9 cellular contexts compared by ENCODE assay signal in the genomic region with DNA sequence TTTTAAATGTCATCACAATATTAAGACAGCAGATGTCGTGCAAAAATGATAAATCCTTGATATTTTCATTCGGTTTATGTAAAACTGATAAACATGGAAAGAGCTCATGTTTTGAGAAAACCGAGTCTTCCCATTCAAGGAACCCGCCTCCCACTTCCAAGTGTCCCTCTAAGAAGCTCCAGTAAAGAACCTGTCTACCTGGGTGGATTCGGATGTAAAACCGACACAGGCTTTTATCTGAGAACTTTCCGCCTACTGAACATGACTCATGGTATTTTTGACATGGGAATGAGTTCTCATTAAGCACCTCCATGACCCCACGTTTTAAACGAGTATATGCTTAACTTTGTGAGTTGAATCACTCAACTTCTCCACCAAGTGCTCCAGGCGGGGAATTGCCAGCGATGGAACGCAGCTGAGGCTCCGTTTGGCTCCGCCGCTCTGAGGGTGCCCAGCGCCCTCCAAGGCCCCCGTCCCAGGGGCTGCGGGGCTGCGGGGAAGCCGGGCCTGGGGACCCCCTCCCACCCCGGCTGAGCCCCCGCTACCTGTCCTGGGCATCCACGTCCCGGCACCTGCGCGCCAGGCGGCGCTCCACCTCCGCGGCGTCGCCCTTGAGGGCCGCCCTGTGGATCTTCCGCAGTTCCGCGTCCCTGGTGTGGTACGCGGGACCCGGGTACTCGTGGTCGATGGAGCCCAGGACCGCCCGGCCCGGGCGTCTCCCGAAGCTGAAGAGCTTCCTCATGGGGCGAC.
DNase-seq lines count a peak whose midpoint lies in the region; ATAC-seq and TF ChIP-seq lines count a peak whose summit lies in the region.
"Had no signal": no experiment of that assay in that cellular context is flagged by ENCODE, and none has a peak within 500 bp of the region (broad histone marks: within the 10 kb centered on the region; RNA-seq: fewer than 3 reads in every experiment).

No MANE protein-coding gene starts in this region.

- H3K4ac ChIP-seq in IMR-90 (ENCODE audit: low read depth, low read length): no peak overlapping the region

- H3K27me3 Mint-ChIP-seq in nephron progenitor cell (ENCODE audit: low read depth, poor library complexity): peaks cover 89% of the 10 kb centered on the region

- intact Hi-C loops in IMR-90 (cut with micrococcal nuclease): loop anchor here (10.0 kb wide), 2 partner anchors 115 to 175 kb away; a partner anchor contains a TSS
- intact Hi-C loops in testis (cut with DNase I; ENCODE audit: low total_unique reads): no loop called here

- H3K4me2 ChIP-seq in IMR-90 (ENCODE audit: low read depth, low read length): peak overlapping the region; percentile 85

- 1% methylated on average over 24 of the region's 47 CpGs; no CpG with 5 or more reads in 1 of the 2 experiments for WGBS in IMR-90 (ENCODE audit: extremely low coverage in 2 of 2, insufficient read length in 1 of 2), 2 experiments
- 5 to 6% methylated on average over 45 to 47 of the region's 47 CpGs for WGBS in esophagus, 2 donors
- 8 to 11% methylated on average over 25 to 32 of the region's 47 CpGs for WGBS in testis, 2 donors

- no peak overlapping the region for H3K27ac Mint-ChIP-seq in nephron progenitor cell

- H4K5ac ChIP-seq in IMR-90 (ENCODE audit: low read depth, low read length): no peak overlapping the region

- H3K23ac ChIP-seq in IMR-90 (ENCODE audit: low read depth, low read length): no peak overlapping the region

- H3K27ac ChIP-seq in IMR-90 (ENCODE audit: insufficient read depth, low read length): no peak overlapping the region
- H3K27ac ChIP-seq in esophagus (ENCODE audit: low read depth in 2 of 2, low read length in 1 of 2): no peak overlapping the region
- peak overlapping the region; percentile 63 to 64 for H3K27ac ChIP-seq in testis
- H3K27ac ChIP-seq: C4-2B had no signal

- peak overlapping the region; percentile 86 for H3K4me3 Mint-ChIP-seq in nephron progenitor cell

- H2AK9ac ChIP-seq in IMR-90 (replicated peaks; ENCODE audit: low read depth, low read length, poor library complexity): no peak overlapping the region

- H3K9me3 Mint-ChIP-seq in nephron progenitor cell: peaks cover 6% of the 10 kb centered on the region

- no peak overlapping the region for H2BK20ac ChIP-seq in IMR-90 (ENCODE audit: low read depth, low read length)

- peak overlapping the region; percentile 87 for H2AFZ ChIP-seq in IMR-90 (replicated peaks; ENCODE audit: low read length, poor library complexity)

- no peaks in the 10 kb centered on the region for H4K20me1 ChIP-seq in IMR-90 (ENCODE audit: insufficient read depth, low read length)

- in situ Hi-C loops in IMR-90 (cut with MboI; ENCODE audit: low sequenced_read_pairs): no loop called here

- no peak overlapping the region for H3K9ac ChIP-seq in IMR-90 (ENCODE audit: low read depth, low read length)

- no peak overlapping the region for H4K91ac ChIP-seq in IMR-90 (ENCODE audit: insufficient read depth, low read depth, low read length)

- no peak for TF ChIP-seq RAD21 in IMR-90 (IDR thresholded peaks at IDR 0.05; ENCODE audit: low read length)

- H3K79me1 ChIP-seq in IMR-90 (ENCODE audit: low read depth in 1 of 2, low read length in 2 of 2): no peaks in the 10 kb centered on the region

- H3K4me1 ChIP-seq in IMR-90 (ENCODE audit: control insufficient read depth, insufficient read depth, low read length) (0 out of 2 replicates have a peak, but pooled peaks cover 2% of the 10 kb centered on the region), esophagus (ENCODE audit: control insufficient read depth in 2 of 2, insufficient read depth in 2 of 2, low read length in 1 of 2) (peaks cover 0 to 4% of the 10 kb centered on the region in 2 donors), testis (peaks cover 7% of the 10 kb centered on the region)

- H3K56ac ChIP-seq in IMR-90 (ENCODE audit: extremely low read depth, insufficient read depth, low read length): no peak overlapping the region

- H3K18ac ChIP-seq in IMR-90 (ENCODE audit: low read depth, low read length): no peak overlapping the region

- H3K36me3 ChIP-seq in IMR-90 (ENCODE audit: control insufficient read depth, insufficient read depth, low read length) (no peaks in the 10 kb centered on the region), esophagus (ENCODE audit: control insufficient read depth in 2 of 2, insufficient read depth in 2 of 2, low read length in 1 of 2) (no peaks in the 10 kb centered on the region), testis (ENCODE audit: low read depth, missing control alignments) (no peaks in the 10 kb centered on the region)

- H3K9me1 ChIP-seq in IMR-90 (ENCODE audit: insufficient read depth, low read length): no peaks in the 10 kb centered on the region

- no TSS peak for BruUV-seq in IMR-90 (replicated peaks; lab: Mats Ljungman, UMichigan)

- H3K4me3 ChIP-seq in IMR-90 (ENCODE audit: insufficient read depth, low read depth, low read length) (peak overlapping the region; percentile 40), esophagus (ENCODE audit: low read depth in 1 of 2, low read length in 2 of 2) (peak overlapping the region; percentile 31 to 34), testis (peak overlapping the region; percentile 51 to 68)

- H2AK5ac ChIP-seq in IMR-90 (ENCODE audit: low read depth, low read length): no peak overlapping the region

- no peak overlapping the region for H4K8ac ChIP-seq in IMR-90 (ENCODE audit: low read depth in 2 of 2, low read length in 2 of 2)

- TF ChIP-seq CTCF in IMR-90 (conservative IDR thresholded peaks at IDR 0.05; ENCODE audit: low read depth, low read length): no peak
- TF ChIP-seq CTCF in nephron progenitor cell (IDR thresholded peaks at IDR 0.05): no peak
- TF ChIP-seq CTCF in testis (IDR thresholded peaks at IDR 0.05): no peak

- peak; percentile 18 for ATAC-seq in IMR-90 (ENCODE audit: low read depth)
- no peak for ATAC-seq in GM21528 (IDR thresholded peaks at IDR 0.05; ENCODE audit: low FRiP score, unreplicated experiment)

- H3K9me3 ChIP-seq in IMR-90 (ENCODE audit: control insufficient read depth, insufficient read depth, low read length): 0 out of 2 replicates have a peak, but pooled peaks cover 2% of the 10 kb centered on the region
- peaks cover 0 to 5% of the 10 kb centered on the region in 2 donors for H3K9me3 ChIP-seq in esophagus (ENCODE audit: control insufficient read depth in 2 of 2, insufficient read depth in 1 of 2, low read depth in 1 of 2, low read length in 1 of 2)
- H3K9me3 ChIP-seq in testis: no peaks in the 10 kb centered on the region

- no peaks in the 10 kb centered on the region for H3K36me3 Mint-ChIP-seq in nephron progenitor cell (ENCODE audit: low read depth)

- H2BK15ac ChIP-seq in IMR-90 (ENCODE audit: low read depth, low read length): no peak overlapping the region

- no peak overlapping the region for H3K14ac ChIP-seq in IMR-90 (replicated peaks; ENCODE audit: low read depth, low read length)

- H2BK5ac ChIP-seq in IMR-90 (ENCODE audit: low read depth, low read length, poor library complexity, severe bottlenecking): no peak overlapping the region

- no peak for TF ChIP-seq POLR2A in IMR-90 (IDR thresholded peaks at IDR 0.05; ENCODE audit: low read depth, low read length)
- no peak for TF ChIP-seq POLR2A in testis (IDR thresholded peaks at IDR 0.05)

- DNase-seq in NCI-H146 (lab: John Stamatoyannopoulos, UW): peak; percentile 70
- DNase-seq in NCI-H146 treated with DMSO at 0.1 percent for 48 hours (lab: John Stamatoyannopoulos, UW; ENCODE audit: unreplicated experiment): no peak
- peak; percentile 5 for DNase-seq in IMR-90
- peak; percentile 33 to 48 for DNase-seq in activated CD4-positive, alpha-beta T cell treated with anti-CD3 and anti-CD28 coated beads, Interleukin-2, amount 50 U/mL, for 24 hours (ENCODE audit: low read depth in 1 of 2, low spot score in 1 of 2)
- DNase-seq in nephron progenitor cell: no peak
- DNase-seq in testis: no peak

- CTCF ChIA-PET in IMR-90 (lab: Yijun Ruan, JAX): interaction anchor here (0.7 to 2.5 kb wide), 7 partner anchors 8 to 118 kb away, joined by 3 to 13 read pairs (median 3); no protein-coding TSS in a partner anchor

- H3K27me3 ChIP-seq in IMR-90 (ENCODE audit: control insufficient read depth, insufficient read depth, low read length) (peaks cover 38% of the 10 kb centered on the region), esophagus (ENCODE audit: control insufficient read depth in 1 of 2, insufficient read depth in 2 of 2, low read length in 2 of 2) (peaks cover 0 to 11% of the 10 kb centered on the region in 2 donors), testis (no peaks in the 10 kb centered on the region)

- H2BK120ac ChIP-seq in IMR-90 (ENCODE audit: low read depth, low read length): no peak overlapping the region

- H3K4me1 Mint-ChIP-seq in nephron progenitor cell: no peaks in the 10 kb centered on the region

- POLR2A ChIA-PET in IMR-90 (lab: Charles Lee; ENCODE audit: unreplicated experiment): no interaction called here

- dilution Hi-C loops in IMR-90 (cut with HindIII; ENCODE audit: low sequenced_read_pairs, unreplicated experiment): no loop called here

TF ChIP-seq in IMR-90, 13 proteins besides CTCF, POLR2A, EP300 and RAD21:
- TF ChIP-seq NFE2L2 (IDR thresholded peaks at IDR 0.05; ENCODE audit: low read depth, low read length): no peak
- TF ChIP-seq RCOR1 (IDR thresholded peaks at IDR 0.05; ENCODE audit: insufficient replicate concordance, low read length): no peak
- no peak for TF ChIP-seq CHD1 (IDR thresholded peaks at IDR 0.05; ENCODE audit: low read depth, low read length)
- TF ChIP-seq, protein P1, sequence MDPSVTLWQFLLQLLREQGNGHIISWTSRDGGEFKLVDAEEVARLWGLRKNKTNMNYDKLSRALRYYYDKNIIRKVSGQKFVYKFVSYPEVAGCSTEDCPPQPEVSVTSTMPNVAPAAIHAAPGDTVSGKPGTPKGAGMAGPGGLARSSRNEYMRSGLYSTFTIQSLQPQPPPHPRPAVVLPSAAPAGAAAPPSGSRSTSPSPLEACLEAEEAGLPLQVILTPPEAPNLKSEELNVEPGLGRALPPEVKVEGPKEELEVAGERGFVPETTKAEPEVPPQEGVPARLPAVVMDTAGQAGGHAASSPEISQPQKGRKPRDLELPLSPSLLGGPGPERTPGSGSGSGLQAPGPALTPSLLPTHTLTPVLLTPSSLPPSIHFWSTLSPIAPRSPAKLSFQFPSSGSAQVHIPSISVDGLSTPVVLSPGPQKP (IDR thresholded peaks at IDR 0.05; ENCODE audit: borderline replicate concordance, low read depth, low read length): no peak
- no peak for TF ChIP-seq FOS (IDR thresholded peaks at IDR 0.05; ENCODE audit: low read depth, low read length)
- TF ChIP-seq MXI1 (IDR thresholded peaks at IDR 0.05; ENCODE audit: borderline replicate concordance, low read depth, low read length): no peak
- TF ChIP-seq SMC3 (IDR thresholded peaks at IDR 0.05; ENCODE audit: low read depth, low read length): no peak
- no peak for TF ChIP-seq MAZ (IDR thresholded peaks at IDR 0.05; ENCODE audit: borderline replicate concordance, low read depth, low read length)

Comparison
In these comparisons a context has a peak if more than half of its experiments do, and no peak if none do; other contexts are left out.
1. DNase-seq: peak in NCI-H146 (single experiment), IMR-90 (single experiment) and activated CD4-positive, alpha-beta T cell treated with anti-CD3 and anti-CD28 coated beads, Interleukin-2, amount 50 U/mL, for 24 hours (2 of 2); none in NCI-H146 treated with DMSO at 0.1 percent for 48 hours (single experiment), nephron progenitor cell (single experiment) and testis (single experiment).
2. H3K27ac ChIP-seq: peak in testis (2 of 2); none in IMR-90 (single experiment) and esophagus (0 of 2).
3. Peak in every context shown above with its lines, with median percentiles within 50 percentile points of each other: H3K4me3 ChIP-seq.